Comparison of ENCODE assay signal across 8 cellular contexts in genomic region chr6:32175322-32175710, GRCh38. TPM values are rescaled to one million over a fixed set of nuclear protein-coding genes. Genes with fewer than 3 reads are reported as not detected.
A peak's percentile ranks its signal among the peaks of the same experiment; 100 is the strongest.
DNase-seq lines count a peak whose midpoint lies in the region; ATAC-seq and TF ChIP-seq lines count a peak whose summit lies in the region.

No MANE protein-coding gene starts in this region.

- no peak overlapping the region for H2BK20ac ChIP-seq in H9 (ENCODE audit: low read depth, low read length, poor library complexity, severe bottlenecking)

- no peak overlapping the region for H2AFZ ChIP-seq in H9 (ENCODE audit: low read length)

- H4K8ac ChIP-seq in H9 (replicated peaks; ENCODE audit: insufficient read length, low read depth, low read length) = no peak overlapping the region

- H3K27ac ChIP-seq in H9 (ENCODE audit: insufficient read length, low read depth, low read length) (no peak overlapping the region), right cardiac atrium (ENCODE audit: low read length) (peak overlapping the region; percentile 76), skeletal muscle tissue (ENCODE audit: low read depth, low read length) (peak overlapping the region; percentile 96)

- no peak overlapping the region for H3K4ac ChIP-seq in H9 (ENCODE audit: low read depth, low read length)

- H3K56ac ChIP-seq in H9 (ENCODE audit: insufficient read length, low read depth, low read length) = no peak overlapping the region

- DNase-seq in H9 (no peak), activated B cell treated with CpG ODN at 0.5 μM for 24 hours (no peak), right cardiac atrium (no peak), NCI-H2171 treated with DMSO at 0.1 percent for 48 hours (lab: John Stamatoyannopoulos, UW) (no peak), kidney glomerular epithelial cell (lab: John Stamatoyannopoulos, UW) (no peak), LoVo (ENCODE audit: low spot score) (no peak)

- no peaks in the 10 kb centered on the region for H3K9me3 ChIP-seq in H9 (ENCODE audit: control insufficient read depth, low read depth, low read length)
- H3K9me3 ChIP-seq in right cardiac atrium (ENCODE audit: control insufficient read depth, low read length) = no peaks in the 10 kb centered on the region
- no peaks in the 10 kb centered on the region for H3K9me3 ChIP-seq in skeletal muscle tissue (ENCODE audit: control insufficient read depth in 3 of 3, low read length in 3 of 3)

- peaks cover 22% of the 10 kb centered on the region for H3K23me2 ChIP-seq in H9 (ENCODE audit: insufficient read length, low read depth, low read length, poor library complexity, severe bottlenecking)

- CTCF ChIA-PET in activated B cell treated with CpG ODN at 0.5 μM for 24 hours (lab: Charles Lee) = no interaction called here

- no peaks in the 10 kb centered on the region for H3K79me1 ChIP-seq in H9 (ENCODE audit: insufficient read depth, low read depth, low read length, poor library complexity, severe bottlenecking)

- H3K4me2 ChIP-seq in H9 (ENCODE audit: insufficient read depth, insufficient read length, low read length) = peak overlapping the region; percentile 83

- intact Hi-C loops in activated B cell treated with CpG ODN at 0.5 μM for 24 hours (cut with micrococcal nuclease) (loop anchor here (5.0 to 10.0 kb wide), 4 partner anchors 273 to 1558 kb away; partner anchors contain the start of genes C6orf47, CSNK2B, GPANK1 and HSD17B8), right cardiac atrium (cut with DNase I) (loop anchor here in 1 of 4 donors (10.0 kb wide), 1 partner anchor 51 kb away; the partner anchor contains the start of gene ATF6B)

- H4K91ac ChIP-seq in H9 (ENCODE audit: insufficient read length, low read depth, low read length) = no peak overlapping the region

- H3T11ph ChIP-seq in H9 (ENCODE audit: low read length) = no peak overlapping the region

- no peaks in the 10 kb centered on the region; a peak in 1 of 5 replicates for H3K9me3 Mint-ChIP-seq in H9
- H3K9me3 Mint-ChIP-seq in activated B cell treated with CpG ODN at 0.5 μM for 24 hours = no peaks in the 10 kb centered on the region

- no peak overlapping the region for H3K18ac ChIP-seq in H9 (ENCODE audit: insufficient read length, low read depth, low read length)

- POLR2A ChIA-PET in activated B cell treated with CpG ODN at 0.5 μM for 24 hours (lab: Charles Lee) = no interaction called here

- H3K9ac ChIP-seq in H9 (ENCODE audit: extremely low read depth, insufficient read length, low read length) (peak overlapping the region; percentile 72), skeletal muscle tissue (ENCODE audit: low read depth in 1 of 3, low read length in 3 of 3) (peak overlapping the region; percentile 97 to 98 (median 97))

- no peak overlapping the region for H2BK15ac ChIP-seq in H9 (ENCODE audit: low read depth, low read length)

- no peak for TF ChIP-seq CTCF in H9 (conservative IDR thresholded peaks at IDR 0.05)
- TF ChIP-seq CTCF in activated B cell treated with CpG ODN at 0.5 μM for 24 hours (IDR thresholded peaks at IDR 0.05) = no peak

- H3K27ac Mint-ChIP-seq in H9 (peak overlapping the region in 2 of 3 experiments; percentile 80 to 96; a peak in 3 of 7 replicates), activated B cell treated with CpG ODN at 0.5 μM for 24 hours (peak overlapping the region; percentile 99)

- H3K27me3 ChIP-seq in H9 (ENCODE audit: insufficient read depth, low read length) = no peaks in the 10 kb centered on the region
- no peaks in the 10 kb centered on the region for H3K27me3 ChIP-seq in right cardiac atrium (ENCODE audit: control insufficient read depth, insufficient read depth)
- H3K27me3 ChIP-seq in skeletal muscle tissue (ENCODE audit: control insufficient read depth in 3 of 3, insufficient read depth in 3 of 3, low read length in 3 of 3) = no peaks in the 10 kb centered on the region

- H3K4me3 ChIP-seq in right cardiac atrium (ENCODE audit: low read length) = peak overlapping the region; percentile 88
- peak overlapping the region; percentile 76 to 99 (median 89) for H3K4me3 ChIP-seq in skeletal muscle tissue (ENCODE audit: low read length in 3 of 3)

- no peak overlapping the region for H2BK5ac ChIP-seq in H9 (ENCODE audit: insufficient read length, low read length)

- H2BK120ac ChIP-seq in H9 (ENCODE audit: low read depth, low read length, poor library complexity, severe bottlenecking) = no peak overlapping the region

- ATAC-seq in activated B cell treated with CpG ODN at 0.5 μM for 24 hours (ENCODE audit: low read depth) = no peak
- no peak for ATAC-seq in right cardiac atrium
- no peak for ATAC-seq in GM18511 (IDR thresholded peaks at IDR 0.05; ENCODE audit: unreplicated experiment)

- H3K14ac ChIP-seq in H9 (ENCODE audit: insufficient read depth, low read length) = no peak overlapping the region

- peak overlapping the region; percentile 83 to 86 for H3K4me3 Mint-ChIP-seq in H9
- H3K4me3 Mint-ChIP-seq in activated B cell treated with CpG ODN at 0.5 μM for 24 hours = peak overlapping the region; percentile 96

- H3K23ac ChIP-seq in H9 (ENCODE audit: insufficient read length, low read depth, low read length) = no peak overlapping the region

- H3K4me1 ChIP-seq in H9 (ENCODE audit: insufficient read depth, low read length) (peaks cover 7% of the 10 kb centered on the region), right cardiac atrium (ENCODE audit: control insufficient read depth, insufficient read depth, low read length) (peaks cover 4% of the 10 kb centered on the region), skeletal muscle tissue (ENCODE audit: control insufficient read depth in 3 of 3, insufficient read depth in 3 of 3, low read length in 3 of 3) (peaks cover 37 to 58% (median 42%) of the 10 kb centered on the region in 3 donors)

- H4K5ac ChIP-seq in H9 (ENCODE audit: insufficient read length, low read depth, low read length) = no peak overlapping the region

- H3K27me3 Mint-ChIP-seq in H9 (ENCODE audit: low read depth) = no peaks in the 10 kb centered on the region; the same call in 1 of the 2 replicates
- no peaks in the 10 kb centered on the region for H3K27me3 Mint-ChIP-seq in activated B cell treated with CpG ODN at 0.5 μM for 24 hours

- H3K4me1 Mint-ChIP-seq in H9 (peaks cover 38 to 47% of the 10 kb centered on the region in 2 experiments), activated B cell treated with CpG ODN at 0.5 μM for 24 hours (peaks cover 49% of the 10 kb centered on the region)

- no peak overlapping the region for H2AK5ac ChIP-seq in H9 (ENCODE audit: insufficient read length, low read length)

- peaks cover 12 to 19% (median 18%) of the 10 kb centered on the region in 3 donors for H3K36me3 ChIP-seq in skeletal muscle tissue (ENCODE audit: control insufficient read depth in 3 of 3, insufficient read depth in 3 of 3, low read length in 3 of 3)

- peaks cover 23 to 34% (median 33%) of the 10 kb centered on the region in 3 experiments; a peak in 6 of 7 replicates for H3K36me3 Mint-ChIP-seq in H9 (ENCODE audit: insufficient read depth in 1 of 3, low read depth in 3 of 3)
- H3K36me3 Mint-ChIP-seq in activated B cell treated with CpG ODN at 0.5 μM for 24 hours (ENCODE audit: low read depth) = peaks cover 33% of the 10 kb centered on the region

- no peak overlapping the region for H2BK12ac ChIP-seq in H9 (ENCODE audit: insufficient read length, low read depth, low read length)

- no CpG with 5 or more reads among the region's 2 CpGs for WGBS in H9 (ENCODE audit: extremely low coverage, insufficient read length, low lambda C conversion rate)
- 18% methylated on average over 2 of the region's 2 CpGs for WGBS in right cardiac atrium

- peaks cover 18% of the 10 kb centered on the region; the same call in 1 of the 2 replicates for H3K79me2 ChIP-seq in H9 (ENCODE audit: insufficient read depth, low read length)

- no peaks in the 10 kb centered on the region for H4K20me1 ChIP-seq in H9 (ENCODE audit: control insufficient read depth, insufficient read depth, insufficient read length)

RNA-seq across cellular contexts. Expression of gene AGPAT1, which starts 0.6 kb away (rescaled TPM):
- total RNA-seq in H9 (2021) (88.8 and 89.5 TPM in 2 replicates), activated B cell treated with CpG ODN at 0.5 μM for 24 hours (26.4 and 27.0 TPM in 2 replicates), right cardiac atrium (10 to 100 TPM; 56.9 to 67.2 (median 63.1) TPM), skeletal muscle tissue (8.4 TPM)
- polyA plus RNA-seq in right cardiac atrium = 54.9 TPM

RNA-seq across cellular contexts. Expression of gene RNF5, which starts 2.9 kb away (rescaled TPM):
- total RNA-seq in H9 (2021) (116 and 126 TPM in 2 replicates), activated B cell treated with CpG ODN at 0.5 μM for 24 hours (39.7 and 41.8 TPM in 2 replicates), right cardiac atrium (10 to 100 TPM; 73.2 to 88.3 (median 76.7) TPM), skeletal muscle tissue (57.9 TPM)
- 118 TPM for polyA plus RNA-seq in right cardiac atrium

RNA-seq across cellular contexts. Expression of gene AGER, which starts 8.7 kb away (rescaled TPM):
- total RNA-seq in H9 (2021) = 14.3 and 17.8 TPM in 2 replicates
- total RNA-seq in activated B cell treated with CpG ODN at 0.5 μM for 24 hours = 23.5 and 30.8 TPM in 2 replicates
- 1 to 10 TPM; 1.8 to 3.6 (median 3.5) TPM for total RNA-seq in right cardiac atrium
- 1.6 TPM for polyA plus RNA-seq in right cardiac atrium
- total RNA-seq in skeletal muscle tissue = 0.52 TPM

RNA-seq across cellular contexts. Expression of gene EGFL8, which starts 10.9 kb away (rescaled TPM):
- total RNA-seq in H9 (2021) (20.8 and 27.2 TPM in 2 replicates), activated B cell treated with CpG ODN at 0.5 μM for 24 hours (2.2 and 3.4 TPM in 2 replicates), right cardiac atrium (10 to 100 TPM in 3 of 4 donors, 1 to 10 TPM in 1; 8.4 to 16.9 (median 12.9) TPM), skeletal muscle tissue (14.6 TPM)
- 12.6 TPM for polyA plus RNA-seq in right cardiac atrium

RNA-seq across cellular contexts. Expression of gene PBX2, which starts 14.7 kb away (rescaled TPM):
- total RNA-seq in H9 (2021) = 174 and 176 TPM in 2 replicates
- total RNA-seq in activated B cell treated with CpG ODN at 0.5 μM for 24 hours = 134 and 153 TPM in 2 replicates
- 10 to 100 TPM; 44.1 to 61.0 (median 51.8) TPM for total RNA-seq in right cardiac atrium
- polyA plus RNA-seq in right cardiac atrium = 44.7 TPM
- 50.1 TPM for total RNA-seq in skeletal muscle tissue
